In genomic region chr12:49539406-49540228, GRCh38 we compare ENCODE assay signal across 8 cellular contexts. TPM values are rescaled to one million over a fixed set of nuclear protein-coding genes. Genes with fewer than 3 reads are reported as not detected.
DNase-seq lines count a peak whose midpoint lies in the region; ATAC-seq and TF ChIP-seq lines count a peak whose summit lies in the region.

No MANE protein-coding gene starts in this region.

- no peak for ATAC-seq in activated T-helper 17 cell treated with anti-CD3 and anti-CD28 coated beads, Interleukin-2, amount 50 U/mL, for 72 hours (replicated peaks)
- ATAC-seq in memory B cell (ENCODE audit: low read depth), result no peak

- H3K79me2 ChIP-seq in MM.1S (ENCODE audit: low read length), result no peaks in the 10 kb centered on the region

- peak overlapping the region; percentile 60 for H3K4me3 ChIP-seq in A673 (ENCODE audit: low read depth, low read length, poor library complexity, severe bottlenecking)
- H3K4me3 ChIP-seq in MM.1S (ENCODE audit: low read length), result no peak overlapping the region

- no peak overlapping the region for H3K9ac ChIP-seq in MM.1S (ENCODE audit: low read length)

- H3K27me3 Mint-ChIP-seq in activated T-helper 17 cell treated with anti-CD3 and anti-CD28 coated beads, Interleukin-2, amount 50 U/mL, for 72 hours, result peaks cover 8% of the 10 kb centered on the region
- peaks cover 14% of the 10 kb centered on the region for H3K27me3 Mint-ChIP-seq in memory B cell

- no peak overlapping the region for H2AFZ ChIP-seq in MM.1S (ENCODE audit: low read length)

- no peaks in the 10 kb centered on the region for H3K36me3 Mint-ChIP-seq in activated T-helper 17 cell treated with anti-CD3 and anti-CD28 coated beads, Interleukin-2, amount 50 U/mL, for 72 hours (ENCODE audit: low read depth)
- H3K36me3 Mint-ChIP-seq in memory B cell, result no peaks in the 10 kb centered on the region

- H3K27me3 ChIP-seq in A673 (replicated peaks; ENCODE audit: insufficient read depth, low read depth, low read length, poor library complexity) (no peaks in the 10 kb centered on the region), MM.1S (replicated peaks; ENCODE audit: insufficient read depth, low read length) (peaks cover 35% of the 10 kb centered on the region)

- POLR2A ChIA-PET in A673 (lab: Charles Lee; ENCODE audit: low non-redundant PET), result no interaction called here
- POLR2A ChIA-PET in GM10248 (lab: Yijun Ruan, JAX), result no interaction called here

- TF ChIP-seq CTCF in A673 (conservative IDR thresholded peaks at IDR 0.05; ENCODE audit: low read depth, low read length) (no peak), GM10248 (IDR thresholded peaks at IDR 0.05; ENCODE audit: control extremely low read depth, extremely low read depth, low read depth, missing control alignments) (no peak), MM.1S (IDR thresholded peaks at IDR 0.05; ENCODE audit: low read length) (no peak)

- intact Hi-C loops in A673 (cut with micrococcal nuclease; ENCODE audit: unreplicated experiment), result no loop called here

- H3K9me2 ChIP-seq in MM.1S (replicated peaks; ENCODE audit: insufficient read depth, low read length), result no peaks in the 10 kb centered on the region

- no peak overlapping the region for H3K4me2 ChIP-seq in MM.1S (ENCODE audit: low read depth, low read length)

- H3K9me3 Mint-ChIP-seq in activated T-helper 17 cell treated with anti-CD3 and anti-CD28 coated beads, Interleukin-2, amount 50 U/mL, for 72 hours, result no peaks in the 10 kb centered on the region
- H3K9me3 Mint-ChIP-seq in memory B cell, result no peaks in the 10 kb centered on the region

- DNase-seq in A673 (ENCODE audit: low spot score) (no peak), GM10248 (ENCODE audit: extremely low spot score) (peak; percentile 60), memory B cell (ENCODE audit: low spot score in 2 of 2) (no peak), iPS-NIHi7 (ENCODE audit: extremely low spot score) (no peak), hippocampal formation (lab: John Stamatoyannopoulos, UW) (no peak), hepatic stellate cell (ENCODE audit: low spot score) (no peak), MM.1S (no peak)

- 0 out of 2 replicates have a peak, but pooled peaks cover 9% of the 10 kb centered on the region for H3F3A ChIP-seq in MM.1S (ENCODE audit: insufficient read depth, low read length)

- no peaks in the 10 kb centered on the region for H3K9me3 ChIP-seq in A673 (ENCODE audit: low read depth, low read length, poor library complexity, severe bottlenecking)
- no peaks in the 10 kb centered on the region for H3K9me3 ChIP-seq in MM.1S (replicated peaks; ENCODE audit: insufficient read depth, low read length)

- H4K20me1 ChIP-seq in MM.1S (ENCODE audit: insufficient read depth, low read length), result no peaks in the 10 kb centered on the region

- no peaks in the 10 kb centered on the region for H3K36me3 ChIP-seq in A673 (ENCODE audit: insufficient read depth, low read length, poor library complexity, severe bottlenecking)
- no peaks in the 10 kb centered on the region for H3K36me3 ChIP-seq in MM.1S (replicated peaks; ENCODE audit: insufficient read depth, low read length)

- H3K4me1 Mint-ChIP-seq in activated T-helper 17 cell treated with anti-CD3 and anti-CD28 coated beads, Interleukin-2, amount 50 U/mL, for 72 hours, result peaks cover under 1% of the 10 kb centered on the region
- H3K4me1 Mint-ChIP-seq in memory B cell, result peaks cover 24% of the 10 kb centered on the region

- H3K27ac Mint-ChIP-seq in activated T-helper 17 cell treated with anti-CD3 and anti-CD28 coated beads, Interleukin-2, amount 50 U/mL, for 72 hours, result no peak overlapping the region
- H3K27ac Mint-ChIP-seq in memory B cell, result peak overlapping the region; percentile 29

- BruUV-seq in A673 (replicated peaks; lab: Mats Ljungman, UMichigan), result no TSS peak

- CTCF ChIA-PET in A673 (lab: Charles Lee) (interaction anchor here (0.6 kb wide), 1 partner anchor 643 kb away, joined by 4 read pairs; no protein-coding TSS in a partner anchor), GM10248 (lab: Yijun Ruan, JAX) (interaction anchor here (0.8 to 3.0 kb wide), 10 partner anchors 11 to 251 kb away, joined by 3 to 11 read pairs (median 6); no protein-coding TSS in a partner anchor)

- H3K27ac ChIP-seq in A673 (ENCODE audit: low read depth, low read length, poor library complexity, severe bottlenecking) (no peak overlapping the region), MM.1S (ENCODE audit: low read length) (no peak overlapping the region)

- peak overlapping the region; percentile 43 for H3K4me3 Mint-ChIP-seq in activated T-helper 17 cell treated with anti-CD3 and anti-CD28 coated beads, Interleukin-2, amount 50 U/mL, for 72 hours
- peak overlapping the region; percentile 73 for H3K4me3 Mint-ChIP-seq in memory B cell

- peaks cover 11% of the 10 kb centered on the region for H3K4me1 ChIP-seq in A673 (ENCODE audit: insufficient read depth, low read length, poor library complexity, severe bottlenecking)
- no peaks in the 10 kb centered on the region for H3K4me1 ChIP-seq in MM.1S (ENCODE audit: low read length)

RNA-seq across cellular contexts. Expression of gene KCNH3, which starts 0.8 kb away (rescaled TPM):
- total RNA-seq in A673 (2021), result 4.0 and 4.5 TPM in 2 replicates
- 1 to 10 TPM; 1.1 to 1.3 TPM for total RNA-seq in activated T-helper 17 cell treated with anti-CD3 and anti-CD28 coated beads, Interleukin-2, amount 50 U/mL, for 72 hours

RNA-seq across cellular contexts. Expression of gene MCRS1, which starts 28.3 kb away (rescaled TPM):
- total RNA-seq in A673 (2021), result 79.6 and 84.3 TPM in 2 replicates
- total RNA-seq in activated T-helper 17 cell treated with anti-CD3 and anti-CD28 coated beads, Interleukin-2, amount 50 U/mL, for 72 hours, result 10 to 100 TPM; 31.6 to 54.8 TPM
